Comparison of ENCODE assay signal across 26 cellular contexts in the genomic region with DNA sequence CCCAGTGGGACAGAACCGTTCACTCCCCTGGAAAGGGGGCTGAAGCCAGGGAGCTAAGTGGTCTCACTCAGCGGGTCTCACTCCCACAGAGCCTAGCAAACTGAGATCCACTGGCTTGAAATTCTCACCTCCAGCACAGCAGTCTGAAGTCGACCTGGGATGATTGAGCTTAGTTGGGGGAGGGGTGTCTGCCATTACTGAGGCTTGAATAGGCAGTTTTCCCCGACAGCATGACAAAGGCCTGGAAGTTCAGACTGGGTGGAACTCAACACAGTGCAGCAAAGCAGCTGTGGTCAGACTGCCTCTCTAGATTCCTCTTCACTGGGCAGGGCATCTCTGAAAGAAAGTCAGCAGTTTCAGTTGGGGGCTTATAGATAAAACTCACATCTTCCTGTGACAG.
"Had no signal": no experiment of that assay in that cellular context is flagged by ENCODE, and none has a peak within 500 bp of the region (broad histone marks: within the 10 kb centered on the region; RNA-seq: fewer than 3 reads in every experiment).

No MANE protein-coding gene starts in this region.

- H3K36me3 ChIP-seq: gastrocnemius medialis, heart right ventricle, left ventricle myocardium inferior, lower lobe of right lung, suprapubic skin, thyroid gland, upper lobe of right lung, vagina had no signal

- ATAC-seq: esophagus mucosa; gastrocnemius medialis; heart right ventricle; left cardiac atrium; lower lobe of right lung; right cardiac atrium; stimulated activated effector memory CD8-positive, alpha-beta T cell treated with anti-CD3 and anti-CD28 coated beads, Interleukin-12 subunit alpha, Interleukin-12 subunit beta, amount 100 ng/mL, for 72 hours; stimulated activated naive CD8-positive, alpha-beta T cell treated with anti-CD3 and anti-CD28 coated beads, Interleukin-15, Interleukin-2, amounts not matched to agents 100 U/mL and 50 U/mL, for 24 hours; upper lobe of right lung had no signal

- H3K27ac Mint-ChIP-seq: immature natural killer cell; memory B cell; nephron; stimulated activated effector memory CD8-positive, alpha-beta T cell treated with anti-CD3 and anti-CD28 coated beads, Interleukin-12 subunit alpha, Interleukin-12 subunit beta, amount 100 ng/mL, for 72 hours had no signal

- H3K9me3 ChIP-seq: gastrocnemius medialis, left ventricle myocardium inferior, lower lobe of right lung, suprapubic skin, thyroid gland, upper lobe of right lung, vagina had no signal

- H3K27me3 Mint-ChIP-seq: memory B cell had no signal

- DNase-seq: dorsolateral prefrontal cortex; effector CD8-positive, alpha-beta T cell; gastrocnemius medialis; heart right ventricle; hypothalamus; immature natural killer cell; kidney; left cardiac atrium; left ventricle myocardium inferior; lower lobe of right lung; midbrain; posterior cingulate gyrus; right cardiac atrium; small intestine; stimulated activated CD4-positive, alpha-beta T cell treated with anti-CD3 and anti-CD28 coated beads, Interleukin-12 subunit alpha, Interleukin-12 subunit beta, amount 100 ng/mL, for 4 hours; stimulated activated CD8-positive, alpha-beta memory T cell treated with anti-CD3 and anti-CD28 coated beads, Interleukin-4, amount 100 ng/mL, for 48 hours; stimulated activated naive CD8-positive, alpha-beta T cell treated with anti-CD3 and anti-CD28 coated beads, Interleukin-15, Interleukin-2, amounts not matched to agents 100 U/mL and 50 U/mL, for 24 hours; thyroid gland; upper lobe of right lung had no signal

- H3K4me3 Mint-ChIP-seq: immature natural killer cell; memory B cell; nephron; stimulated activated effector memory CD8-positive, alpha-beta T cell treated with anti-CD3 and anti-CD28 coated beads, Interleukin-12 subunit alpha, Interleukin-12 subunit beta, amount 100 ng/mL, for 72 hours had no signal

- H3K9me3 Mint-ChIP-seq: nephron had no signal

- H3K27me3 ChIP-seq: dorsolateral prefrontal cortex, gastrocnemius medialis, heart right ventricle, suprapubic skin, thyroid gland, upper lobe of right lung, vagina had no signal

- H3K4me3 ChIP-seq: coronary artery, dorsolateral prefrontal cortex, gastrocnemius medialis, heart right ventricle, left ventricle myocardium inferior, lower lobe of right lung, suprapubic skin, thyroid gland, upper lobe of right lung, vagina had no signal

- H3K4me1 Mint-ChIP-seq: immature natural killer cell; memory B cell; nephron; stimulated activated effector memory CD8-positive, alpha-beta T cell treated with anti-CD3 and anti-CD28 coated beads, Interleukin-12 subunit alpha, Interleukin-12 subunit beta, amount 100 ng/mL, for 72 hours had no signal

- H3K4me1 ChIP-seq: gastrocnemius medialis, heart right ventricle, left ventricle myocardium inferior, lower lobe of right lung, suprapubic skin, thyroid gland, upper lobe of right lung, vagina had no signal

- H3K36me3 Mint-ChIP-seq: memory B cell; stimulated activated effector memory CD8-positive, alpha-beta T cell treated with anti-CD3 and anti-CD28 coated beads, Interleukin-12 subunit alpha, Interleukin-12 subunit beta, amount 100 ng/mL, for 72 hours had no signal

- H3K27ac ChIP-seq: coronary artery, dorsolateral prefrontal cortex, gastrocnemius medialis, heart right ventricle, left ventricle myocardium inferior, lower lobe of right lung, suprapubic skin, thyroid gland, upper lobe of right lung, vagina had no signal
